ENCODE assay signal across 10 cellular contexts in the genomic region with DNA sequence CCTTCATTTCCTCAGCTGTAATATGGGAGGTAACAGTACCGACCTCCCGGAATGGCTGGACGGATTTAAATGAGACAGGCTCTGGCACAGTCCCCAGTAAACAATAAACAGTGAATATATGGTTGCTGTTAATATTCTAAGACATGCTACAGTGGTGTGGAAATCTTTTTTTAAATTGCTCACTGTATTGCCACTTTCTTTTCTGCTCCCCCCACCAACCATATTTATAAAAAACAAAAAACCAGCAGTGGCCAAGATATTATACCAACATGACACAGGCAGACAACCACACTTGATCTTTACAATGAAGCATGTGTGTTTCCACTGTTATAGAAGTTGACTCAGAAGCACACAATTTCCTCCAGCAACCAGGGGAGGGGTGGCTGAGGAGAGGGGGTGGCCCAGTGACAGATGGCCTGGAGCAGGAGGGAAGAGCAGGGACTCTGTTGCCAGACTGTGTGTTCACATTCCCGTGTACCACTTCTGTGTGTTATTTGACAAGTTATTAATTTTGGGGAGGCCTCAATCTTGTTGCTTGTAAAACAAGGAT. TPM values are rescaled to one million over a fixed set of nuclear protein-coding genes. Genes with fewer than 3 reads are reported as not detected.
DNase-seq lines count a peak whose midpoint lies in the region; ATAC-seq and TF ChIP-seq lines count a peak whose summit lies in the region.
"Had no signal": no experiment of that assay in that cellular context is flagged by ENCODE, and none has a peak within 500 bp of the region (broad histone marks: within the 10 kb centered on the region; RNA-seq: fewer than 3 reads in every experiment).

No MANE protein-coding gene starts in this region.

- no peak overlapping the region for H3K4me3 ChIP-seq in epithelial cell of esophagus (ENCODE audit: low read length)
- no peak overlapping the region for H3K4me3 ChIP-seq in prostate gland

- TF ChIP-seq CTCF in epithelial cell of esophagus (IDR thresholded peaks at IDR 0.05; ENCODE audit: insufficient read depth, low read depth, low read length, missing control alignments) (no peak), prostate gland (IDR thresholded peaks at IDR 0.05) (no peak)

- intact Hi-C loops in prostate gland (cut with DNase I) = no loop called here

- H3K27me3 ChIP-seq in prostate gland (replicated peaks; ENCODE audit: insufficient read depth) = no peaks in the 10 kb centered on the region

- ATAC-seq in HG03378 (IDR thresholded peaks at IDR 0.05; ENCODE audit: unreplicated experiment) (no peak), HG02798 (IDR thresholded peaks at IDR 0.05; ENCODE audit: poor library complexity, unreplicated experiment) (no peak)

- H3K36me3 ChIP-seq in prostate gland = no peaks in the 10 kb centered on the region

- DNase-seq in Daoy (ENCODE audit: low read depth) (peak; percentile 80), NCI-H446 treated with DMSO at 0.1 percent for 48 hours (lab: John Stamatoyannopoulos, UW) (peak; percentile 75), epithelial cell of esophagus (ENCODE audit: low read depth) (peak; percentile 44), prostate gland (ENCODE audit: low spot score) (no peak), GOT3 (lab: John Stamatoyannopoulos, UW) (no peak), NCI-H2107 treated with DMSO at 0.1 percent for 48 hours (lab: John Stamatoyannopoulos, UW; ENCODE audit: unreplicated experiment) (no peak)
- DNase-seq: activated T-cell treated with anti-CD3 and anti-CD28 coated beads, Interleukin-2, amount 50 U/mL, for 24 hours; NCI-H187 treated with DMSO at 0.1 percent for 48 hours had no signal

- no peaks in the 10 kb centered on the region for H3K9me3 ChIP-seq in prostate gland

- no peak for TF ChIP-seq POLR2A in prostate gland (IDR thresholded peaks at IDR 0.05)

- peaks cover 5% of the 10 kb centered on the region for H3K4me1 ChIP-seq in prostate gland (replicated peaks)

- H3K27ac ChIP-seq in prostate gland = peak overlapping the region; percentile 4 to 8

- WGBS in prostate gland = 33% methylated on average over 4 of the region's 4 CpGs

RNA-seq across cellular contexts. Expression of gene CD59, which starts 14.9 kb away (rescaled TPM):
- total RNA-seq in Daoy (2014; rRNA removed; shearing (Covaris generic)) = 246 and 312 TPM in 2 replicates
- 100 to 1,000 TPM; 205 to 274 TPM for total RNA-seq in prostate gland

RNA-seq across cellular contexts. Expression of gene C11orf91, which starts 20.7 kb away (rescaled TPM):
- not detected in 2 replicates for total RNA-seq in Daoy (2014; rRNA removed; shearing (Covaris generic))
- not detected for total RNA-seq in prostate gland

RNA-seq across cellular contexts. Expression of gene FBXO3, which starts 53.0 kb away (rescaled TPM):
- 37.2 and 54.6 TPM in 2 replicates for total RNA-seq in Daoy (2014; rRNA removed; shearing (Covaris generic))
- total RNA-seq in prostate gland = 10 to 100 TPM; 24.5 to 45.0 TPM

Comparison
In these comparisons a context has a peak if more than half of its experiments do, and no peak if none do; other contexts are left out.
1. DNase-seq: peak in Daoy (single experiment), NCI-H446 treated with DMSO at 0.1 percent for 48 hours (single experiment) and epithelial cell of esophagus (single experiment); none in prostate gland (single experiment), GOT3 (single experiment) and NCI-H2107 treated with DMSO at 0.1 percent for 48 hours (single experiment).